ENCODE assay signal across 18 cellular contexts in the genomic region with DNA sequence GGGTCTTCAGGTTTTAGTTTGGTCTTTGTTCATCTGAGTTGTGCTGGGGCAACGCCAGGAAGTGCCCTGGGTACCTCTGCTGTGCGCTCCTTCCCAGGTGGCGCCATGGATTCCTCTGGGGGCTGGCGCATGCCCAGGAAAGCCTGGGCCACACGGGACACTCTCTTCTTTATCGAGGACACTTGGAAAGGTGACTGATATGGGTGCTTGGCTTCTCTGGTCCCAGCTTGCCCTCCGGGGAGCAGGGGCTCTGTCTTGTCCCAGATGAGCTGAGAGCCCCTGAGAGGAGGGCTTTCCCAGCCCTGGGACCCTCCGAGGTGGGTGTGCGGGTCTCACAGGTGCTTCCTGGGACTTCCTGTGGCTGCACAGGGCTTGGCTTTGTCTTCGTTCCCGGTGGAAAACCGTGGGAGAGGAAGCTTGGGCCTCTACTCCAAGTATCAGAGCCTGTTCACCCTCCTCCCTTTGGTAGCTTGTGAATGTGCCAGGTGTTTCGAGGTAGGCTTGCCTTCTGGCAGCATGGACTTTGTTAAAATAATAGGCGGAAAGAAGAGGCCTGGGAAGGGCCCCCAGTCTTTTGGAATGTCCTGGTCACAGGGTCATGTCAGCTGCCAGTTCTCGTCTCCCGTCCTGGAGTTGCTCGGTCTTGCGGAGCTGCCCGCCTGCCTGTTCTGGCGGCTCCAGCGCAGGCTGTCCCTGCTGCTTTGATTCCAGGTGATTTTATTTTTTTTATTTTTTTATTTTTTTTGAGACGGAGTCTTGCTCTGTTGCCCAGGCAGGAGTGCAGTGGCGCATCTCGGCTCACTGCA. TPM values are rescaled to one million over a fixed set of nuclear protein-coding genes. Genes with fewer than 3 reads are reported as not detected.
A peak's percentile ranks its signal among the peaks of the same experiment; 100 is the strongest.
DNase-seq lines count a peak whose midpoint lies in the region; ATAC-seq, FAIRE-seq and TF ChIP-seq lines count a peak whose summit lies in the region.
"Had no signal": no experiment of that assay in that cellular context is flagged by ENCODE, and none has a peak within 500 bp of the region (broad histone marks: within the 10 kb centered on the region; RNA-seq: fewer than 3 reads in every experiment).

No MANE protein-coding gene starts in this region.

- H3K27ac ChIP-seq in H1 (ENCODE audit: low read depth, low read length) = no peak overlapping the region
- H3K27ac ChIP-seq in temporal lobe (ENCODE audit: low read depth, low read length) = peak overlapping the region; percentile 83

- H2BK120ac ChIP-seq in H1 (replicated peaks; ENCODE audit: low read depth, low read length) = no peak overlapping the region

- 90% methylated on average over 21 of the region's 24 CpGs; no CpG with 5 or more reads in 1 of the 2 experiments for WGBS in H1 (ENCODE audit: extremely low coverage in 1 of 2, insufficient coverage in 1 of 2, insufficient read length in 1 of 2, insufficient replicate concordance in 2 of 2, low coverage in 1 of 2, low lambda C conversion rate in 2 of 2, missing lambda C conversion rate in 1 of 2), 2 experiments

- H2BK15ac ChIP-seq in H1 (ENCODE audit: low read length) = no peak overlapping the region

- no peak for TF ChIP-seq RAD21 in H1 (IDR thresholded peaks at IDR 0.05 in 1 of 2, conservative IDR thresholded peaks at IDR 0.05 in 1 of 2; ENCODE audit: low read depth in 2 of 2, low read length in 2 of 2)

- CTCF ChIA-PET in H1 (lab: Charles Lee; ENCODE audit: partially characterized antibody) = interaction anchor here (0.6 to 22.8 kb wide), 9 partner anchors 11 to 588 kb away, joined by 3 to 430 read pairs (median 4); a partner anchor contains a TSS

- H3K4ac ChIP-seq in H1 (replicated peaks; ENCODE audit: insufficient read length, low read depth, low read length) = no peak overlapping the region

- no peak for ATAC-seq in HG03175 (IDR thresholded peaks at IDR 0.05; ENCODE audit: unreplicated experiment)
- ATAC-seq: activated CD4-positive, CD25-positive, alpha-beta regulatory T cell treated with anti-CD3 and anti-CD28 coated beads, Interleukin-2, amount 50 U/mL, for 24 hours; GM23338 had no signal

- H2BK20ac ChIP-seq in H1 (ENCODE audit: low read length) = no peak overlapping the region

- H3K4me3 ChIP-seq in NB4 (ENCODE audit: low read depth, low read length) (no peak overlapping the region), H1 (ENCODE audit: extremely low read depth in 1 of 4, insufficient read depth in 2 of 4, low read depth in 3 of 4, low read length in 4 of 4) (no peak overlapping the region)
- H3K4me3 ChIP-seq: GM23338 had no signal

- H3K23me2 ChIP-seq in H1 (ENCODE audit: low read depth, low read length) = no peaks in the 10 kb centered on the region

- H3K9ac ChIP-seq in H1 (replicated peaks in 1 of 4; ENCODE audit: extremely low read depth in 1 of 4, low read depth in 3 of 4, low read length in 3 of 4) = no peak overlapping the region

- no peak overlapping the region for H3K56ac ChIP-seq in H1 (replicated peaks; ENCODE audit: insufficient read length, low read depth, low read length)

- H2AFZ ChIP-seq in H1 (ENCODE audit: low read length) = no peak overlapping the region
- H2AFZ ChIP-seq: GM23338 had no signal

- H3K14ac ChIP-seq in H1 (ENCODE audit: insufficient read length) = no peak overlapping the region

- H4K20me1 ChIP-seq in H1 (replicated peaks in 1 of 2; ENCODE audit: control insufficient read depth in 1 of 2, insufficient read depth in 2 of 2, low read length in 2 of 2) = peaks cover 0 to 8% of the 10 kb centered on the region in 2 experiments

- POLR2A ChIA-PET in H1 (lab: Charles Lee; ENCODE audit: partially characterized antibody) = interaction anchor here (0.7 to 20.8 kb wide), 7 partner anchors 8 to 1143 kb away, joined by 3 to 826 read pairs (median 9); a partner anchor contains a TSS

- H4K8ac ChIP-seq in H1 (ENCODE audit: extremely low read depth, insufficient read depth, low read length) = 0 out of 2 replicates have a peak overlapping the region, but pooled peaks have one; percentile 35

- TF ChIP-seq CTCF in NB4 (IDR thresholded peaks at IDR 0.05; ENCODE audit: low read depth, low read length) (no peak), H1 (IDR thresholded peaks at IDR 0.05; ENCODE audit: control extremely low read depth in 1 of 3, insufficient read depth in 1 of 3, low read depth in 1 of 3, low read length in 3 of 3) (no peak)

- H3K4me2 ChIP-seq in H1 (ENCODE audit: insufficient read depth in 1 of 2, low read depth in 2 of 2, low read length in 2 of 2) = no peak overlapping the region
- H3K4me2 ChIP-seq: GM23338 had no signal

- H3K36me3 ChIP-seq in H1 (ENCODE audit: control insufficient read depth in 2 of 4, insufficient read depth in 4 of 4, low read length in 3 of 4) = peaks cover 0 to 6% (median 3%) of the 10 kb centered on the region in 4 experiments; a peak in 1 of 8 replicates

- H3K9me3 ChIP-seq in H1 (ENCODE audit: insufficient read depth in 2 of 2, low read depth in 1 of 2, low read length in 1 of 2) = no peaks in the 10 kb centered on the region

- no peak for TF ChIP-seq EP300 in H1 (IDR thresholded peaks at IDR 0.05; ENCODE audit: borderline replicate concordance in 1 of 2, low read depth in 2 of 2, low read length in 2 of 2)

- no peaks in the 10 kb centered on the region for H3K79me2 ChIP-seq in H1 (ENCODE audit: control insufficient read depth in 1 of 2, insufficient read depth in 2 of 2, low read length in 2 of 2)

- H2BK5ac ChIP-seq in H1 (ENCODE audit: low read depth, low read length) = no peak overlapping the region

- no peak overlapping the region for H4K5ac ChIP-seq in H1 (ENCODE audit: insufficient read length, low read depth, low read length)

- TF ChIP-seq POLR2A in NB4 (IDR thresholded peaks at IDR 0.05; ENCODE audit: extremely low read depth, insufficient read length) (no peak), H1 (IDR thresholded peaks at IDR 0.05; ENCODE audit: control extremely low read depth in 1 of 2, low read depth in 2 of 2, low read length in 2 of 2) (no peak)

- H3K79me1 ChIP-seq in H1 (ENCODE audit: low read depth, low read length) = no peaks in the 10 kb centered on the region

- FAIRE-seq in H1 (lab: Jason Lieb, UNC) = no peak
- FAIRE-seq: HTR-8/SVneo, islet of Langerhans, urothelium cell line had no signal

- no peak overlapping the region for H2AK5ac ChIP-seq in H1 (ENCODE audit: low read depth, low read length)

- no peak overlapping the region for H3K23ac ChIP-seq in H1 (ENCODE audit: insufficient read length)

- H3K4me1 ChIP-seq in H1 (replicated peaks in 1 of 4; ENCODE audit: control insufficient read depth in 3 of 4, insufficient read depth in 4 of 4, low read length in 3 of 4) = peaks cover 0 to 13% (median 5%) of the 10 kb centered on the region in 4 experiments; a peak in 5 of 7 replicates

- no peak overlapping the region for H3K18ac ChIP-seq in H1 (ENCODE audit: extremely low read depth, low read length)

- no peaks in the 10 kb centered on the region for H3K27me3 ChIP-seq in H1 (replicated peaks in 1 of 4; ENCODE audit: control insufficient read depth in 3 of 4, extremely low read depth in 1 of 4, insufficient read depth in 3 of 4, low read length in 3 of 4)

- DNase-seq in NB4 (ENCODE audit: low read depth) = peak; percentile 0
- no peak for DNase-seq in H1 (ENCODE audit: low read depth in 1 of 2, low spot score in 2 of 2)
- peak; percentile 80 for DNase-seq in mesenteric fat pad (ENCODE audit: low spot score)
- DNase-seq in GM19238 (ENCODE audit: insufficient read length, low spot score) = no peak
- no peak for DNase-seq in NAMALWA (ENCODE audit: low spot score)
- DNase-seq: activated naive CD4-positive, alpha-beta T cell treated with anti-CD3 and anti-CD28 coated beads, Interleukin-2, amount 50 U/mL, for 16 hours; DMS79 treated with DMSO at 0.1 percent for 48 hours; glutamatergic neuron; NCI-H2029 treated with DMSO at 0.1 percent for 48 hours; NCI-H774; stimulated activated CD4-positive, alpha-beta T cell treated with anti-CD3 and anti-CD28 coated beads, Interleukin-2, amount 100 ng/mL, for 24 hours had no signal

- no peak overlapping the region for H2BK12ac ChIP-seq in H1 (ENCODE audit: low read depth, low read length)

- no peak overlapping the region for H4K91ac ChIP-seq in H1 (replicated peaks; ENCODE audit: insufficient read length, low read length)

RNA-seq across cellular contexts. Expression of a gene that starts 10.1 kb away (rescaled TPM):
- 10.4 and 10.7 TPM in 2 replicates for total RNA-seq in H1 (2021; fragmentation: NEBNext Ultra II Directional; extraction: Animal tissue kit (Norgen Biotek cat#: 25700))
- polyA plus RNA-seq in H1 (2011; rRNA removed) = 1.6 and 2.4 TPM in 2 replicates
- polyA plus RNA-seq in H1 (2011; cell fraction: cytosol; rRNA removed) = 5.7 TPM
- 5.7 TPM for polyA plus RNA-seq in H1 (2011; cell fraction: nucleus; rRNA removed)
- 16.2 to 22.8 TPM (median 18.4 TPM) in 4 replicates for polyA plus RNA-seq in H1 (2012, experiment 1 of 2)
- polyA plus RNA-seq in H1 (2012, experiment 2 of 2) = 1.4 TPM
- 3.0 TPM for polyA plus RNA-seq in H1 (2013, experiment 1 of 2)
- 2.6 TPM for polyA plus RNA-seq in H1 (2013, experiment 2 of 2)
- 11.4 and 18.7 TPM in 2 replicates for polyA minus RNA-seq in H1 (2011; rRNA and poly(A)+ RNA removed)
- 5.7 TPM for polyA minus RNA-seq in H1 (2011; cell fraction: cytosol; rRNA and poly(A)+ RNA removed)
- polyA minus RNA-seq in H1 (2011; cell fraction: nucleus; rRNA and poly(A)+ RNA removed) = 23.0 TPM
- 1,527 TPM for total RNA-seq in mesenteric fat pad
- 8.4 TPM for total RNA-seq in temporal lobe

RNA-seq across cellular contexts. Expression of a gene that starts 26.0 kb away (rescaled TPM):
- 16.7 and 19.2 TPM in 2 replicates for total RNA-seq in H1 (2021; fragmentation: NEBNext Ultra II Directional; extraction: Animal tissue kit (Norgen Biotek cat#: 25700))
- polyA plus RNA-seq in H1 (2011; rRNA removed) = 15.0 and 23.4 TPM in 2 replicates
- 14.8 TPM for polyA plus RNA-seq in H1 (2011; cell fraction: cytosol; rRNA removed)
- polyA plus RNA-seq in H1 (2011; cell fraction: nucleus; rRNA removed) = 26.9 TPM
- 8.5 to 12.7 TPM (median 10.9 TPM) in 4 replicates for polyA plus RNA-seq in H1 (2012, experiment 1 of 2)
- 10.7 TPM for polyA plus RNA-seq in H1 (2012, experiment 2 of 2)
- 8.6 TPM for polyA plus RNA-seq in H1 (2013, experiment 1 of 2)
- 7.7 TPM for polyA plus RNA-seq in H1 (2013, experiment 2 of 2)
- polyA minus RNA-seq in H1 (2011; rRNA and poly(A)+ RNA removed) = 9.5 and 15.1 TPM in 2 replicates
- polyA minus RNA-seq in H1 (2011; cell fraction: cytosol; rRNA and poly(A)+ RNA removed) = 12.3 TPM
- polyA minus RNA-seq in H1 (2011; cell fraction: nucleus; rRNA and poly(A)+ RNA removed) = 14.0 TPM
- 44.0 TPM for total RNA-seq in mesenteric fat pad
- 6.9 TPM for total RNA-seq in temporal lobe

RNA-seq across cellular contexts. Expression of a gene that starts 30.0 kb away (rescaled TPM):
- 0.54 and 0.61 TPM in 2 replicates for total RNA-seq in H1 (2021; fragmentation: NEBNext Ultra II Directional; extraction: Animal tissue kit (Norgen Biotek cat#: 25700))
- 0.59 and 0.97 TPM in 2 replicates for polyA plus RNA-seq in H1 (2011; rRNA removed)
- polyA plus RNA-seq in H1 (2011; cell fraction: cytosol; rRNA removed) = 0.76 TPM
- polyA plus RNA-seq in H1 (2011; cell fraction: nucleus; rRNA removed) = 3.3 TPM
- 0.67 to 1.3 TPM (median 1.0 TPM) in 4 replicates for polyA plus RNA-seq in H1 (2012, experiment 1 of 2)
- 0.37 TPM for polyA plus RNA-seq in H1 (2012, experiment 2 of 2)
- 0.95 TPM for polyA plus RNA-seq in H1 (2013, experiment 1 of 2)
- polyA plus RNA-seq in H1 (2013, experiment 2 of 2) = 1.1 TPM
- polyA minus RNA-seq in H1 (2011; rRNA and poly(A)+ RNA removed) = 0.20 and 0.28 TPM in 2 replicates
- not detected for polyA minus RNA-seq in H1 (2011; cell fraction: cytosol; rRNA and poly(A)+ RNA removed)
- polyA minus RNA-seq in H1 (2011; cell fraction: nucleus; rRNA and poly(A)+ RNA removed) = 0.30 TPM
- total RNA-seq in mesenteric fat pad (8.7 TPM), temporal lobe (0.74 TPM)

RNA-seq across cellular contexts. Expression of a gene that starts 57.9 kb away (rescaled TPM):
- 0.88 and 1.3 TPM in 2 replicates for total RNA-seq in H1 (2021; fragmentation: NEBNext Ultra II Directional; extraction: Animal tissue kit (Norgen Biotek cat#: 25700))
- polyA plus RNA-seq in H1 (2011; rRNA removed) = 1.1 TPM in 2 replicates
- polyA plus RNA-seq in H1 (2011; cell fraction: cytosol; rRNA removed) = 1.3 TPM
- 1.4 TPM for polyA plus RNA-seq in H1 (2011; cell fraction: nucleus; rRNA removed)
- 0.97 to 1.5 TPM (median 1.1 TPM) in 4 replicates for polyA plus RNA-seq in H1 (2012, experiment 1 of 2)
- polyA plus RNA-seq in H1 (2012, experiment 2 of 2) = 1.4 TPM
- polyA plus RNA-seq in H1 (2013, experiment 1 of 2) = 1.1 TPM
- polyA plus RNA-seq in H1 (2013, experiment 2 of 2) = 1.2 TPM
- 0.61 and 0.88 TPM in 2 replicates for polyA minus RNA-seq in H1 (2011; rRNA and poly(A)+ RNA removed)
- 1.2 TPM for polyA minus RNA-seq in H1 (2011; cell fraction: cytosol; rRNA and poly(A)+ RNA removed)
- polyA minus RNA-seq in H1 (2011; cell fraction: nucleus; rRNA and poly(A)+ RNA removed) = 2.3 TPM
- total RNA-seq in mesenteric fat pad (not detected), temporal lobe (3.0 TPM)

Comparison
In these comparisons a context has a peak if more than half of its experiments do, and no peak if none do; other contexts are left out.
1. DNase-seq: peak in NB4 (single experiment) and mesenteric fat pad (single experiment); none in H1 (0 of 2), GM19238 (single experiment) and NAMALWA (single experiment).
2. RNA of a gene that starts 10.1 kb away (total RNA-seq): 1,527 TPM in mesenteric fat pad (single experiment); 10.4 to 10.7 TPM in H1 and 8.4 TPM in temporal lobe (single experiment); every median in the first group is over 100 times any median in the second.